ENCODE assay signal across 22 cellular contexts in the genomic region with DNA sequence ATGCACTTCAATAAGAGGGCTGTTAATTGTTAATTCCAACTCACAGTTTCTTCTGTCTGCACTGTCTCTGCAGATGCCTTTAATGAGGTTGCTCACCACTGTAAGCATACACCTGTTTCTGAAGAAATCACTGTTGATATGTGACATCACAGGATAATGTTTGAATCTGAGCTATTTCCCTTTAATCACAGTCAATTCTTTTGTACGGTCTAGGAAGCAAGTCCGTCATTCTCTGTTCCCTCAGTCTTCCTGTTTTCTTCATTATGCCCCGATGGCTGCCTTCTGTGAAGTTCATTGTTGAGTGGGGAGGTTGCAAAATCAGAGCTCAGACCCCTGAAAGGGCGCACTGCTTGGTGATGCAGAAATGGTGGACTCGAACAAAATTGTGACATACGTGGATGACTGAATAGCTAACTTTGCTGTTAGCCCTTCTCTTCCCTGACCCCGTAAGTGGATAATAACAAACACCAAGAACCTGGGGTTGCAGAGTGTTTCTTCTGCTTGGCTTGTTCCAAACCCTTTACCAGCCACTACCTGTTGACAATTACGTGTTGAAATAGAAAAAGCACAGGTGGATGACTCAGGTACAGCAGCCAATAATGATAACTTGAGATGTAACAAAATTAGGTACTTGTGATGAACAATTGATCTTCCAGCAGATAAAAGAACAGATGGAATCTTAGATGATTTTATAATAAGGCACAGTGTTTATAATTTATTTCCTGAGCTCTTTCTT.
"Had no signal": no experiment of that assay in that cellular context is flagged by ENCODE, and none has a peak within 500 bp of the region (broad histone marks: within the 10 kb centered on the region; RNA-seq: fewer than 3 reads in every experiment).

No MANE protein-coding gene starts in this region.

- H3K36me3 ChIP-seq: prostate gland, right atrium auricular region, suprapubic skin had no signal

- H3K4me1 ChIP-seq: right atrium auricular region had no signal

- H3K4me3 ChIP-seq: body of pancreas, prostate gland, right atrium auricular region, skin epidermis, suprapubic skin had no signal

- H3K27ac ChIP-seq: prostate gland, right atrium auricular region, suprapubic skin had no signal

- DNase-seq: activated CD4-positive, alpha-beta memory T cell treated with anti-CD3 and anti-CD28 coated beads, Interleukin-2, amount 10 ng/mL, durations not matched to agents 7 days and 5 days; activated CD4-positive, alpha-beta T cell treated with anti-CD3 and anti-CD28 coated beads for 48 hours; activated CD4-positive, CD25-positive, alpha-beta regulatory T cell; activated naive CD4-positive, alpha-beta T cell treated with Interleukin-2 at 50 U/mL for 16 hours; activated naive CD8-positive, alpha-beta T cell treated with anti-CD3 and anti-CD28 coated beads, Interleukin-2, amount 10 ng/mL, durations not matched to agents 7 days and 5 days; activated T-cell treated with anti-CD3 and anti-CD28 coated beads, Interleukin-2, amount 50 U/mL, for 1 hour; caudate nucleus; endodermal cell; foreskin melanocyte; glutamatergic neuron; hippocampal formation; mammary epithelial cell; naive B cell; stimulated activated naive CD8-positive, alpha-beta T cell treated with anti-CD3 and anti-CD28 coated beads, Interleukin-15, Interleukin-2, amounts not matched to agents 100 U/mL and 50 U/mL, for 24 hours; T-helper 1 cell; T-helper 9 cell; trophoblast cell had no signal

- H3K9me3 ChIP-seq: body of pancreas, prostate gland, right atrium auricular region, suprapubic skin had no signal

- H3K27me3 ChIP-seq: body of pancreas, right atrium auricular region, suprapubic skin had no signal
